ENCODE assay signal across 21 cellular contexts in genomic region chr1:150808851-150809250, GRCh38. TPM values are rescaled to one million over a fixed set of nuclear protein-coding genes. Genes with fewer than 3 reads are reported as not detected.
A peak's percentile ranks its signal among the peaks of the same experiment; 100 is the strongest.
DNase-seq lines count a peak whose midpoint lies in the region; ATAC-seq and TF ChIP-seq lines count a peak whose summit lies in the region.
"Had no signal": no experiment of that assay in that cellular context is flagged by ENCODE, and none has a peak within 500 bp of the region (broad histone marks: within the 10 kb centered on the region; RNA-seq: fewer than 3 reads in every experiment).

No MANE protein-coding gene starts in this region.

- H3K4me3 ChIP-seq in esophagus squamous epithelium: peak overlapping the region in 2 of 4 donors; percentile 34 to 56
- peak overlapping the region in 1 of 2 donors; percentile 55 for H3K4me3 ChIP-seq in muscle layer of duodenum (ENCODE audit: low read depth in 1 of 2, low read length in 2 of 2)
- H3K4me3 ChIP-seq in thoracic aorta: peak overlapping the region; percentile 69
- no peak overlapping the region for H3K4me3 ChIP-seq in trophoblast cell (ENCODE audit: low read depth, low read length)
- H3K4me3 ChIP-seq: mucosa of descending colon had no signal

- intact Hi-C loops in esophagus squamous epithelium (cut with DNase I): no loop called here

- H3K9ac ChIP-seq in trophoblast cell (ENCODE audit: low read length): no peak overlapping the region

- H3K27me3 Mint-ChIP-seq in activated naive CD4-positive, alpha-beta T cell treated with anti-CD3 and anti-CD28 coated beads, Interleukin-2, amount 10 ng/mL, durations not matched to agents 7 days and 5 days: no peaks in the 10 kb centered on the region
- H3K27me3 Mint-ChIP-seq: central memory CD8-positive, alpha-beta T cell had no signal

- H2BK12ac ChIP-seq in trophoblast cell (ENCODE audit: low read length): no peak overlapping the region

- no peak overlapping the region for H3K27ac Mint-ChIP-seq in activated naive CD4-positive, alpha-beta T cell treated with anti-CD3 and anti-CD28 coated beads, Interleukin-2, amount 10 ng/mL, durations not matched to agents 7 days and 5 days

- H3K18ac ChIP-seq in trophoblast cell (ENCODE audit: low read length): no peak overlapping the region

- H4K91ac ChIP-seq in trophoblast cell (ENCODE audit: low read depth, low read length): no peak overlapping the region

- H2BK120ac ChIP-seq in trophoblast cell (ENCODE audit: insufficient read depth, low read length, poor library complexity): no peak overlapping the region

- no peak overlapping the region for H3K23ac ChIP-seq in trophoblast cell (ENCODE audit: low read length)

- no peak for TF ChIP-seq CTCF in esophagus squamous epithelium (IDR thresholded peaks at IDR 0.05)
- no peak for TF ChIP-seq CTCF in thoracic aorta (IDR thresholded peaks at IDR 0.05)

- H3K14ac ChIP-seq in trophoblast cell (ENCODE audit: low read length): no peak overlapping the region

- no peak overlapping the region for H3K4ac ChIP-seq in trophoblast cell (ENCODE audit: low read depth, low read length)

- H3K79me1 ChIP-seq in trophoblast cell (ENCODE audit: low read length): no peaks in the 10 kb centered on the region

- no peak overlapping the region for H2AFZ ChIP-seq in trophoblast cell (ENCODE audit: insufficient read depth, low read length, poor library complexity)

- no peaks in the 10 kb centered on the region for H3K27me3 ChIP-seq in esophagus squamous epithelium
- no peaks in the 10 kb centered on the region for H3K27me3 ChIP-seq in muscle layer of duodenum (ENCODE audit: low read depth, low read length)
- no peaks in the 10 kb centered on the region for H3K27me3 ChIP-seq in thoracic aorta (replicated peaks; ENCODE audit: insufficient read depth)
- no peaks in the 10 kb centered on the region for H3K27me3 ChIP-seq in trophoblast cell (ENCODE audit: insufficient read depth, low read length)
- H3K27me3 ChIP-seq: gastrocnemius medialis had no signal

- WGBS in esophagus squamous epithelium, 2 donors: 66 to 71% methylated on average over 2 of the region's 2 CpGs
- no CpG with 5 or more reads among the region's 2 CpGs for WGBS in trophoblast cell (ENCODE audit: extremely low coverage, insufficient coverage, insufficient read length)

- H3K4me1 Mint-ChIP-seq in activated naive CD4-positive, alpha-beta T cell treated with anti-CD3 and anti-CD28 coated beads, Interleukin-2, amount 10 ng/mL, durations not matched to agents 7 days and 5 days: peaks cover 21% of the 10 kb centered on the region
- H3K4me1 Mint-ChIP-seq: central memory CD8-positive, alpha-beta T cell had no signal

- no peak overlapping the region for H2AK5ac ChIP-seq in trophoblast cell (ENCODE audit: low read length)

- H3K9me3 Mint-ChIP-seq in activated naive CD4-positive, alpha-beta T cell treated with anti-CD3 and anti-CD28 coated beads, Interleukin-2, amount 10 ng/mL, durations not matched to agents 7 days and 5 days: no peaks in the 10 kb centered on the region
- H3K9me3 Mint-ChIP-seq: central memory CD8-positive, alpha-beta T cell had no signal

- H3K36me3 ChIP-seq in esophagus squamous epithelium: peaks cover 10 to 36% (median 21%) of the 10 kb centered on the region in 3 donors
- peaks cover 30 to 34% of the 10 kb centered on the region in 2 donors for H3K36me3 ChIP-seq in muscle layer of duodenum (ENCODE audit: control insufficient read depth in 1 of 2, insufficient read depth in 2 of 2, low read length in 2 of 2)
- H3K36me3 ChIP-seq in thoracic aorta: peaks cover 25% of the 10 kb centered on the region
- peaks cover 7 to 15% of the 10 kb centered on the region in 2 experiments for H3K36me3 ChIP-seq in trophoblast cell (ENCODE audit: control insufficient read depth in 1 of 2, insufficient read depth in 2 of 2, low read length in 2 of 2)

- DNase-seq in GM03348 (ENCODE audit: low spot score) (peak; percentile 54), esophagus squamous epithelium (lab: John Stamatoyannopoulos, UW) (no peak), thoracic aorta (ENCODE audit: low spot score) (no peak), trophoblast cell (no peak), NCI-H2171 (lab: John Stamatoyannopoulos, UW) (no peak)
- no peak for DNase-seq in activated naive CD4-positive, alpha-beta T cell treated with anti-CD3 and anti-CD28 coated beads, Interleukin-2, amount 10 ng/mL, durations not matched to agents 7 days and 5 days
- DNase-seq: activated CD4-positive, alpha-beta T cell treated with anti-CD3 and anti-CD28 coated beads, Interleukin-2, amount 50 U/mL, for 1 hour; activated CD8-positive, alpha-beta memory T cell treated with anti-CD3 and anti-CD28 coated beads, Interleukin-2, amount 50 U/mL, for 48 hours; activated gamma-delta T cell treated with Interleukin-2 at 50 U/mL for 16 hours; DMS79; effector CD8-positive, alpha-beta T cell; GOT3; left ventricle myocardium inferior; mucosa of descending colon; NCI-H187 treated with DMSO at 0.1 percent for 48 hours; NCI-H510A; stimulated activated CD4-positive, alpha-beta T cell treated with anti-CD3 and anti-CD28 coated beads, Interleukin-2, amount 100 ng/mL, for 48 hours had no signal

- peaks cover 5% of the 10 kb centered on the region for H3K36me3 Mint-ChIP-seq in activated naive CD4-positive, alpha-beta T cell treated with anti-CD3 and anti-CD28 coated beads, Interleukin-2, amount 10 ng/mL, durations not matched to agents 7 days and 5 days

- H3K4me3 Mint-ChIP-seq in activated naive CD4-positive, alpha-beta T cell treated with anti-CD3 and anti-CD28 coated beads, Interleukin-2, amount 10 ng/mL, durations not matched to agents 7 days and 5 days: no peak overlapping the region
- H3K4me3 Mint-ChIP-seq: central memory CD8-positive, alpha-beta T cell had no signal

- no peak overlapping the region for H2BK5ac ChIP-seq in trophoblast cell (ENCODE audit: low read depth, low read length, poor library complexity)

- ATAC-seq in thoracic aorta (ENCODE audit: insufficient number of reproducible peaks, low FRiP score, low read depth) (no peak), GM19467 (IDR thresholded peaks at IDR 0.05; ENCODE audit: unreplicated experiment) (no peak)
- ATAC-seq: mucosa of descending colon had no signal

- H3K79me2 ChIP-seq in trophoblast cell (ENCODE audit: control insufficient read depth, insufficient read depth, low read length, poor library complexity): no peaks in the 10 kb centered on the region

- no peaks in the 10 kb centered on the region for H3K9me3 ChIP-seq in esophagus squamous epithelium
- no peaks in the 10 kb centered on the region for H3K9me3 ChIP-seq in muscle layer of duodenum (ENCODE audit: control insufficient read depth in 1 of 2, low read length in 2 of 2)
- no peaks in the 10 kb centered on the region for H3K9me3 ChIP-seq in thoracic aorta
- no peaks in the 10 kb centered on the region for H3K9me3 ChIP-seq in trophoblast cell (ENCODE audit: insufficient read depth, low read depth, low read length)
- H3K9me3 ChIP-seq: gastrocnemius medialis, left ventricle myocardium inferior, mucosa of descending colon had no signal

- H4K8ac ChIP-seq in trophoblast cell (ENCODE audit: low read depth, low read length): no peak overlapping the region

- H3K4me1 ChIP-seq in esophagus squamous epithelium: peaks cover 0 to 23% (median 0%) of the 10 kb centered on the region in 3 donors
- peaks cover 0 to 3% of the 10 kb centered on the region in 2 donors for H3K4me1 ChIP-seq in muscle layer of duodenum (ENCODE audit: control insufficient read depth in 1 of 2, insufficient read depth in 2 of 2, low read length in 2 of 2)
- H3K4me1 ChIP-seq in thoracic aorta (ENCODE audit: control insufficient read depth in 1 of 2, low read depth in 2 of 2): peaks cover 4 to 24% of the 10 kb centered on the region in 2 donors
- H3K4me1 ChIP-seq in trophoblast cell (ENCODE audit: control insufficient read depth in 1 of 2, insufficient read depth in 2 of 2, low read length in 2 of 2): no peaks in the 10 kb centered on the region
- H3K4me1 ChIP-seq: left ventricle myocardium inferior had no signal

- CTCF ChIA-PET in activated naive CD4-positive, alpha-beta T cell treated with anti-CD3 and anti-CD28 coated beads, Interleukin-2, amount 10 ng/mL, durations not matched to agents 7 days and 5 days (lab: Charles Lee): interaction anchor here (0.7 kb wide), 2 partner anchors 43 to 248 kb away, joined by 3 read pairs; no protein-coding TSS in a partner anchor

- H4K12ac ChIP-seq in trophoblast cell (ENCODE audit: low read depth, low read length): no peak overlapping the region

- no peak for TF ChIP-seq POLR2A in esophagus squamous epithelium (IDR thresholded peaks at IDR 0.05)

- peak overlapping the region in 3 of 4 donors; percentile 30 to 61 (median 46) for H3K27ac ChIP-seq in esophagus squamous epithelium
- peak overlapping the region; percentile 47 for H3K27ac ChIP-seq in muscle layer of duodenum (ENCODE audit: low read length)
- H3K27ac ChIP-seq in thoracic aorta: peak overlapping the region in 1 of 2 donors; percentile 46
- H3K27ac ChIP-seq in trophoblast cell (ENCODE audit: low read depth, low read length): no peak overlapping the region

- H3K4me2 ChIP-seq in trophoblast cell (ENCODE audit: low read length): no peak overlapping the region

RNA-seq across cellular contexts. Expression of gene CTSK, which starts 0.8 kb away (rescaled TPM):
- total RNA-seq in esophagus squamous epithelium: 10 to 100 TPM in 2 of 4 donors, 1 to 10 TPM in 2; 3.0 to 71.7 (median 38.5) TPM
- total RNA-seq in thoracic aorta: 100 to 1,000 TPM in 1 of 2 donors, 10 to 100 TPM in 1; 70.7 to 117 TPM
- polyA plus RNA-seq in trophoblast cell (2013): 1.4 and 1.5 TPM in 2 replicates

RNA-seq across cellular contexts. Expression of gene CTSS, which starts 43.3 kb away (rescaled TPM):
- total RNA-seq in esophagus squamous epithelium (10 to 100 TPM; 19.7 to 82.4 (median 48.0) TPM), thoracic aorta (10 to 100 TPM; 64.7 to 82.6 TPM)
- 0.04 and 0.11 TPM in 2 replicates for polyA plus RNA-seq in trophoblast cell (2013)
